ENCODE assay signal across 9 cellular contexts in the genomic region with DNA sequence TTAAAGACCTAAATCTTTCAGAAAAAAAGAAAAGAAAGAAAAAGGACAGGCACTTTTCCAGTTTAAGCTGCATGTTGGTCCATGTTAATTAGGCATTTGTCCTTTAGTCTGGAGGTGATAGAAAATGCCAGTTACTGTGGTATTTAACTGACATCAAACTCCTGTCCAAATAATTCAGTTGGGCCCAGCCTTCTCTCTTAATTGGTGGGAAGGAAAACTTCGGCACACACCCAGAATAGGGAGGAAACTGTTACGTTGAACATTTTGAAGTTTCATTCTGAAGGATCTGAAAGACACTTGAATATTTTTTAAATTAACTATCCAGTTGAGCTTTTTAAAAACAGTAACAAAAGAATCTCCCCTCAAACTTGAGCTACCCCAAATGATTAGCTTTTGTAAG. TPM values are rescaled to one million over a fixed set of nuclear protein-coding genes. Genes with fewer than 3 reads are reported as not detected.
A peak's percentile ranks its signal among the peaks of the same experiment; 100 is the strongest.
DNase-seq lines count a peak whose midpoint lies in the region; ATAC-seq, FAIRE-seq and TF ChIP-seq lines count a peak whose summit lies in the region.
"Had no signal": no experiment of that assay in that cellular context is flagged by ENCODE, and none has a peak within 500 bp of the region (broad histone marks: within the 10 kb centered on the region; RNA-seq: fewer than 3 reads in every experiment).

No MANE protein-coding gene starts in this region.

- DNase-seq in astrocyte (ENCODE audit: low read depth): no peak
- no peak for DNase-seq in posterior cingulate gyrus
- no peak for DNase-seq in NCI-H146 (lab: John Stamatoyannopoulos, UW)
- DNase-seq in cerebellum (ENCODE audit: low spot score): no peak
- DNase-seq: NCI-H748 treated with DMSO at 0.1 percent for 48 hours had no signal

- H3K9ac ChIP-seq in HUES64 (ENCODE audit: low read depth, low read length) (no peak overlapping the region), astrocyte (ENCODE audit: low read length) (peak overlapping the region; percentile 58), muscle layer of colon (ENCODE audit: low read length) (peak overlapping the region; percentile 16)

- H3K79me2 ChIP-seq in ACC112 (ENCODE audit: control insufficient read depth, insufficient read depth, low read length, unreplicated experiment) (peaks cover 88% of the 10 kb centered on the region), astrocyte (ENCODE audit: insufficient read depth, low read length) (peaks cover 97% of the 10 kb centered on the region)

- no peaks in the 10 kb centered on the region for H3K9me3 Mint-ChIP-seq in astrocyte (ENCODE audit: unreplicated experiment)

- no peak for ATAC-seq in HG02840 (IDR thresholded peaks at IDR 0.05; ENCODE audit: low FRiP score, unreplicated experiment)

- H3K36me3 Mint-ChIP-seq in astrocyte (ENCODE audit: low read depth, unreplicated experiment): no peaks in the 10 kb centered on the region

- no peak for TF ChIP-seq CTCF in astrocyte (IDR thresholded peaks at IDR 0.05; ENCODE audit: insufficient read depth, low read depth, low read length)

- FAIRE-seq in astrocyte (lab: Jason Lieb, UNC): no peak

- no peaks in the 10 kb centered on the region for H3K36me3 ChIP-seq in ACC112 (ENCODE audit: insufficient read depth, low read length)
- no peaks in the 10 kb centered on the region for H3K36me3 ChIP-seq in HUES64 (ENCODE audit: insufficient read depth, low read length)
- no peaks in the 10 kb centered on the region for H3K36me3 ChIP-seq in astrocyte (ENCODE audit: insufficient read depth, low read length)
- H3K36me3 ChIP-seq in muscle layer of colon (ENCODE audit: insufficient read depth, low read length): no peaks in the 10 kb centered on the region

- 93% methylated on average over 2 of the region's 2 CpGs for WGBS in HUES64

- peak overlapping the region; percentile 55 for H3K27ac ChIP-seq in ACC112 (ENCODE audit: low read depth, low read length)
- H3K27ac ChIP-seq in HUES64 (ENCODE audit: low read depth, low read length): peak overlapping the region; percentile 41; the same call in 1 of the 2 replicates
- peak overlapping the region; percentile 10 for H3K27ac ChIP-seq in astrocyte (ENCODE audit: low read depth, low read length)
- H3K27ac ChIP-seq in muscle layer of colon (ENCODE audit: low read depth, low read length): peak overlapping the region; percentile 70

- H3K4me1 Mint-ChIP-seq in astrocyte (ENCODE audit: low read depth, unreplicated experiment): peaks cover 29% of the 10 kb centered on the region

- H2AFZ ChIP-seq in ACC112 (ENCODE audit: low read length, unreplicated experiment) (no peak overlapping the region), astrocyte (ENCODE audit: low read depth, low read length) (no peak overlapping the region)

- no peaks in the 10 kb centered on the region for H3K9me3 ChIP-seq in HUES64 (ENCODE audit: insufficient read depth, low read depth, low read length)
- no peaks in the 10 kb centered on the region for H3K9me3 ChIP-seq in astrocyte (ENCODE audit: insufficient read depth, low read depth, low read length)
- no peaks in the 10 kb centered on the region for H3K9me3 ChIP-seq in muscle layer of colon (ENCODE audit: low read length)

- H3K4me1 ChIP-seq in ACC112 (ENCODE audit: control insufficient read depth, insufficient read depth, low read length, unreplicated experiment) (peaks cover 40% of the 10 kb centered on the region), HUES64 (ENCODE audit: insufficient read depth, low read length) (peaks cover 39% of the 10 kb centered on the region), astrocyte (ENCODE audit: insufficient read depth, low read length) (peaks cover 26% of the 10 kb centered on the region), muscle layer of colon (ENCODE audit: insufficient read depth, low read length) (peaks cover 47% of the 10 kb centered on the region)

- intact Hi-C loops in posterior cingulate gyrus (cut with DNase I): no loop called here

- no peaks in the 10 kb centered on the region for H3K27me3 Mint-ChIP-seq in astrocyte (ENCODE audit: low read depth, unreplicated experiment)

- H3K4me3 ChIP-seq in ACC112 (ENCODE audit: low read depth, low read length) (peak overlapping the region; percentile 59), HUES64 (ENCODE audit: low read length) (no peak overlapping the region), astrocyte (ENCODE audit: insufficient read depth, low read depth, low read length) (no peak overlapping the region), muscle layer of colon (ENCODE audit: low read depth in 1 of 2, low read length in 2 of 2) (peak overlapping the region in 1 of 2 donors; percentile 25)

- H3K27ac Mint-ChIP-seq in astrocyte (ENCODE audit: unreplicated experiment): peak overlapping the region; percentile 55

- peak overlapping the region; percentile 76 for H3K4me2 ChIP-seq in astrocyte (ENCODE audit: low read length)

- peaks cover 49% of the 10 kb centered on the region for H4K20me1 ChIP-seq in astrocyte (ENCODE audit: insufficient read depth, low read length)

- no peak overlapping the region for H3K4me3 Mint-ChIP-seq in astrocyte (ENCODE audit: unreplicated experiment)

- H3K27me3 ChIP-seq in ACC112 (ENCODE audit: insufficient read depth, low read length) (no peaks in the 10 kb centered on the region), HUES64 (ENCODE audit: insufficient read depth, low read length) (no peaks in the 10 kb centered on the region), astrocyte (ENCODE audit: insufficient read depth, low read length) (no peaks in the 10 kb centered on the region), muscle layer of colon (ENCODE audit: control insufficient read depth in 1 of 2, insufficient read depth in 2 of 2, low read length in 2 of 2) (no peaks in the 10 kb centered on the region)

RNA-seq across cellular contexts. Expression of a gene that starts 30.4 kb away (rescaled TPM):
- 11.2 TPM for polyA plus RNA-seq in HUES64 (2013, experiment 1 of 2)
- 13.5 TPM for polyA plus RNA-seq in HUES64 (2013, experiment 2 of 2)
- total RNA-seq in astrocyte (37.2 and 41.8 TPM in 2 replicates), cerebellum (7.6 TPM)

Comparison
In these comparisons a context has a peak if more than half of its experiments do, and no peak if none do; other contexts are left out.
1. H3K27ac ChIP-seq: peak in every context shown above with its lines; median percentile 70 in muscle layer of colon; 55 in ACC112; 41 in HUES64; 10 in astrocyte.